Comparison of ENCODE assay signal across 11 cellular contexts in genomic region chr2:180761224-180761623, GRCh38.
DNase-seq lines count a peak whose midpoint lies in the region; ATAC-seq and TF ChIP-seq lines count a peak whose summit lies in the region.
"Had no signal": no experiment of that assay in that cellular context is flagged by ENCODE, and none has a peak within 500 bp of the region (broad histone marks: within the 10 kb centered on the region; RNA-seq: fewer than 3 reads in every experiment).

No MANE protein-coding gene starts in this region.

- ATAC-seq in GM18909 (IDR thresholded peaks at IDR 0.05; ENCODE audit: poor library complexity, unreplicated experiment) = peak; percentile 50
- no peak for ATAC-seq in HG02885 (IDR thresholded peaks at IDR 0.05; ENCODE audit: poor library complexity, unreplicated experiment)
- ATAC-seq: heart right ventricle, T-helper 17 cell had no signal

- no peak for TF ChIP-seq CTCF in epithelial cell of proximal tubule (conservative IDR thresholded peaks at IDR 0.05; ENCODE audit: low read depth, low read length)

- H3K4me3 ChIP-seq in epithelial cell of proximal tubule (ENCODE audit: low read depth, low read length) = no peak overlapping the region
- H3K4me3 ChIP-seq in skeletal muscle cell (ENCODE audit: low read depth, low read length) = no peak overlapping the region
- H3K4me3 ChIP-seq: heart right ventricle, stomach had no signal

- peak; percentile 87 for DNase-seq in NOMO-1 treated with DMSO at 0.1 percent for 48 hours (lab: John Stamatoyannopoulos, UW; ENCODE audit: unreplicated experiment)
- DNase-seq in epithelial cell of proximal tubule (ENCODE audit: low read depth) = peak; percentile 63
- DNase-seq in skeletal muscle cell (ENCODE audit: low read depth) = peak; percentile 72
- DNase-seq in effector CD8-positive, alpha-beta T cell (lab: John Stamatoyannopoulos, UW) = no peak
- no peak for DNase-seq in putamen (ENCODE audit: low spot score)
- DNase-seq: activated CD8-positive, alpha-beta memory T cell treated with anti-CD3 and anti-CD28 coated beads, Interleukin-2, amount 50 U/mL, for 48 hours; heart right ventricle; stomach; T-helper 17 cell had no signal

Comparison
In these comparisons a context has a peak if more than half of its experiments do, and no peak if none do; other contexts are left out.
1. DNase-seq: peak in NOMO-1 treated with DMSO at 0.1 percent for 48 hours (single experiment), epithelial cell of proximal tubule (single experiment) and skeletal muscle cell (single experiment); none in effector CD8-positive, alpha-beta T cell (single experiment) and putamen (single experiment).